In the genomic region with DNA sequence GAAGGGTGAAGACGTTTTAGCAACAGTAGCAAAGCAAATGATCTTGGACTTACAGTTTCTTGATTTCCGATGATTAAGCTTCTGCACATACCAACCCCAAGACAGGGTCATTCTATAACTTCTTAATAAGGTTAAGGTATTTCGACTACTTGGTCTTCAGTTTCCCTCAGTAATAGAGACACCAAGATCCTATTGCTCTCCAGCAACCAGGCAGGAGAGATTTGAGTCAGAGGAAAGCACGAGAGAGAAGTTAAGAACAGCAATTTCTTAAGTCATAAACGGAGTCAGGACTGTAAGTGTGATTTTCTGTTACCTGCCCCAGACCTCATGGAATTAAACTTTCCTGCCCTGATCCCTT, we compare ENCODE assay signal across 8 cellular contexts.
DNase-seq lines count a peak whose midpoint lies in the region; ATAC-seq and TF ChIP-seq lines count a peak whose summit lies in the region.

No MANE protein-coding gene starts in this region.

- ATAC-seq in GM21529 (IDR thresholded peaks at IDR 0.05; ENCODE audit: unreplicated experiment), result peak; percentile 14

- no peaks in the 10 kb centered on the region for H3F3A ChIP-seq in SU-DHL-6 (ENCODE audit: insufficient read depth)

- H3K79me2 ChIP-seq in ACC112 (ENCODE audit: control insufficient read depth, insufficient read depth, low read length, unreplicated experiment), result no peaks in the 10 kb centered on the region
- no peaks in the 10 kb centered on the region for H3K79me2 ChIP-seq in SU-DHL-6 (ENCODE audit: insufficient read depth, low read length)

- peak overlapping the region; percentile 86 for H2AFZ ChIP-seq in ACC112 (ENCODE audit: low read length, unreplicated experiment)
- peak overlapping the region; percentile 52 for H2AFZ ChIP-seq in SU-DHL-6 (ENCODE audit: low read depth, low read length, severe bottlenecking)

- H3K27me3 ChIP-seq in ACC112 (ENCODE audit: insufficient read depth, low read length), result no peaks in the 10 kb centered on the region
- H3K27me3 ChIP-seq in SU-DHL-6 (ENCODE audit: low read length), result no peaks in the 10 kb centered on the region
- H3K27me3 ChIP-seq in mucosa of stomach (ENCODE audit: control insufficient read depth, insufficient read depth, low read length), result no peaks in the 10 kb centered on the region

- H3K4me3 ChIP-seq in ACC112 (ENCODE audit: low read depth, low read length) (peak overlapping the region; percentile 69; the same call in 1 of the 2 replicates), SU-DHL-6 (ENCODE audit: insufficient read depth, low read length, poor library complexity, severe bottlenecking) (no peak overlapping the region), mucosa of stomach (ENCODE audit: low read length) (no peak overlapping the region)

- H3K9me3 ChIP-seq in SU-DHL-6 (ENCODE audit: insufficient read depth, low read length), result no peaks in the 10 kb centered on the region
- H3K9me3 ChIP-seq in mucosa of stomach (ENCODE audit: control insufficient read depth, low read length), result no peaks in the 10 kb centered on the region

- H3K36me3 ChIP-seq in ACC112 (ENCODE audit: insufficient read depth, low read length), result no peaks in the 10 kb centered on the region
- H3K36me3 ChIP-seq in SU-DHL-6 (ENCODE audit: low read length), result no peaks in the 10 kb centered on the region
- H3K36me3 ChIP-seq in mucosa of stomach (ENCODE audit: control insufficient read depth, insufficient read depth, low read length), result no peaks in the 10 kb centered on the region

- H3K27ac ChIP-seq in ACC112 (ENCODE audit: low read depth, low read length), result peak overlapping the region; percentile 86; the same call in 1 of the 2 replicates
- H3K27ac ChIP-seq in SU-DHL-6 (ENCODE audit: low read depth, low read length), result no peak overlapping the region

- H3K4me2 ChIP-seq in SU-DHL-6 (ENCODE audit: low read depth, low read length, poor library complexity, severe bottlenecking), result no peak overlapping the region

- DNase-seq in C1 segment of cervical spinal cord (lab: John Stamatoyannopoulos, UW) (no peak), retina (no peak)
- DNase-seq in effector CD4-positive, alpha-beta T cell, result no peak
- DNase-seq in activated CD4-positive, alpha-beta T cell treated with anti-CD3 and anti-CD28 coated beads for 1 hour, result no peak

- H3K9me2 ChIP-seq in SU-DHL-6 (replicated peaks; ENCODE audit: insufficient read depth, low read length), result no peaks in the 10 kb centered on the region

- no peaks in the 10 kb centered on the region for H4K20me1 ChIP-seq in SU-DHL-6 (ENCODE audit: low read depth, low read length)

- H3K9ac ChIP-seq in SU-DHL-6 (ENCODE audit: low read length) (no peak overlapping the region), mucosa of stomach (ENCODE audit: low read length) (peak overlapping the region; percentile 54)

- TF ChIP-seq CTCF in SU-DHL-6 (IDR thresholded peaks at IDR 0.05; ENCODE audit: insufficient read depth, low read length, poor library complexity, severe bottlenecking), result no peak

- H3K4me1 ChIP-seq in ACC112 (ENCODE audit: control insufficient read depth, insufficient read depth, low read length, unreplicated experiment), result peaks cover 16% of the 10 kb centered on the region
- peaks cover 24% of the 10 kb centered on the region for H3K4me1 ChIP-seq in mucosa of stomach (ENCODE audit: control insufficient read depth, insufficient read depth, low read length)
